ENCODE assay signal across 20 cellular contexts in the genomic region with DNA sequence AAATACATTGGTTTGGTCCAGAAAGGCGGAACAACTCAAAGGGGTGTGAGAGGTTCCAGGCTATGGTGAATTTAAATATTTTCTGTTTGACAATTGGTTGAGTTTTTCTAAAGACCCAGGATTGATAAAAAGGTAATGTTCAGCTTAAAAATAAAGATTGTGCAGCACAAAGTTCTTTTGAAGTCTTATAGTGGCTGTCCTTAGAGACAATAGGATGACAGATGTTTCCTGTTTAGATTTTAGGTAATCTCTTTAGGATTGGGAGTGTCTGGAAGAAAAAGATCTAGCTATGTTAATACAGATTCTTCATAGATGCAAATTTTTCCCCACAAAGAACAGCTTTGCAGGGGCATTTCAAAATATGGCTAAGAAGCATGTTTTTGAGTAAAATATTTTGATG.
"Had no signal": no experiment of that assay in that cellular context is flagged by ENCODE, and none has a peak within 500 bp of the region (broad histone marks: within the 10 kb centered on the region; RNA-seq: fewer than 3 reads in every experiment).

No MANE protein-coding gene starts in this region.

- H3K4me1 ChIP-seq: left ventricle myocardium inferior, lower lobe of right lung, spleen, testis had no signal

- ATAC-seq: left cardiac atrium; lower lobe of right lung; natural killer cell; sciatic nerve; stimulated activated naive B cell treated with anti-CD40 and anti-IgM and Interleukin-4, amounts not matched to agents 10 μg/mL and 1 μg/mL and 100 μg/mL, for 72 hours; stimulated activated naive CD8-positive, alpha-beta T cell treated with anti-CD3 and anti-CD28 coated beads, Interleukin-15, amount 100 ng/mL, for 72 hours had no signal

- H3K27ac ChIP-seq: hepatocyte, left ventricle myocardium inferior, lower lobe of right lung, spleen, testis, transverse colon had no signal

- DNase-seq: dermis blood vessel endothelial cell; endodermal cell; foreskin melanocyte; head of caudate nucleus; kidney; left cardiac atrium; left ventricle myocardium inferior; lower lobe of right lung; natural killer cell; posterior cingulate gyrus; spleen; stimulated activated CD4-positive, alpha-beta T cell treated with anti-CD3 and anti-CD28 coated beads, Interleukin-15, amount 100 ng/mL, for 24 hours; stimulated activated CD4-positive, alpha-beta T cell treated with anti-CD3 and anti-CD28 coated beads, Interleukin-1b, Interleukin-23, amount 100 ng/mL, for 48 hours; stimulated activated CD4-positive, alpha-beta T cell treated with anti-CD3 and anti-CD28 coated beads, Interleukin-4, amount 100 ng/mL, for 24 hours; stimulated activated naive B cell treated with anti-CD40 and anti-IgM and Interleukin-4, amounts not matched to agents 10 μg/mL and 1 μg/mL and 100 μg/mL, for 72 hours; stimulated activated naive CD8-positive, alpha-beta T cell treated with anti-CD3 and anti-CD28 coated beads, Interleukin-15, amount 100 ng/mL, for 72 hours; testis; transverse colon had no signal

- H3K4me2 ChIP-seq: hepatocyte had no signal

- H3K4me3 ChIP-seq: hepatocyte, left ventricle myocardium inferior, lower lobe of right lung, spleen, testis, transverse colon had no signal

- H3K9me3 ChIP-seq: left ventricle myocardium inferior, lower lobe of right lung, spleen, testis, transverse colon had no signal

- H3K27me3 ChIP-seq: hepatocyte, spleen, testis, transverse colon had no signal

- H3K36me3 ChIP-seq: left ventricle myocardium inferior, lower lobe of right lung, spleen, transverse colon had no signal
